ENCODE assay signal across 8 cellular contexts in genomic region chr15:41331833-41332787, GRCh38. TPM values are rescaled to one million over a fixed set of nuclear protein-coding genes. Genes with fewer than 3 reads are reported as not detected.
A peak's percentile ranks its signal among the peaks of the same experiment; 100 is the strongest.
DNase-seq lines count a peak whose midpoint lies in the region; ATAC-seq and TF ChIP-seq lines count a peak whose summit lies in the region.

OIP5 (minus strand) TSS chr15:41332591; CDS start chr15:41332561, 30 bp downstream.

- peaks cover 0 to 2% (median 0%) of the 10 kb centered on the region in 7 donors for H3K9me3 Mint-ChIP-seq in CD14-positive monocyte

- intact Hi-C loops in CD14-positive monocyte (cut with micrococcal nuclease): loop anchor here (5.0 kb wide), 5 partner anchors 40 to 430 kb away; partner anchors contain the start of genes RTF1 (in 2 of the 2), CHP1 (in 1 of the 2) and EXD1 (in 1 of the 2)
- intact Hi-C loops in right lobe of liver (cut with DNase I): no loop called here

- peaks cover 0 to 5% (median 0%) of the 10 kb centered on the region in 4 donors for H3K4me1 ChIP-seq in right lobe of liver

- no peaks in the 10 kb centered on the region for H3K36me3 ChIP-seq in right lobe of liver

- 1% methylated on average over 37 of the region's 65 CpGs for WGBS in right lobe of liver (ENCODE audit: insufficient coverage, low coverage, low lambda C conversion rate, missing lambda C conversion rate)

- peaks cover 2 to 14% of the 10 kb centered on the region in 2 donors for H3K36me3 Mint-ChIP-seq in CD14-positive monocyte

- ATAC-seq in GM19351 (IDR thresholded peaks at IDR 0.05; ENCODE audit: unreplicated experiment) (peak; percentile 90), HG03521 (IDR thresholded peaks at IDR 0.05; ENCODE audit: unreplicated experiment) (peak; percentile 88), right lobe of liver (peak; percentile 96 to 99 (median 97))

- peak within 1 kb of the TSS; percentile 90 to 98 (median 95) for H3K27ac Mint-ChIP-seq in CD14-positive monocyte

- TF ChIP-seq CTCF in CD14-positive monocyte (IDR thresholded peaks at IDR 0.05) (peak; percentile 79), right lobe of liver (IDR thresholded peaks at IDR 0.05) (peak; percentile 60 to 75 (median 68))

- H3K4me3 Mint-ChIP-seq in CD14-positive monocyte: peak within 1 kb of the TSS; percentile 98 to 100

- peaks cover 0 to under 1% (median 0%) of the 10 kb centered on the region in 3 donors for H3K27me3 Mint-ChIP-seq in CD14-positive monocyte (ENCODE audit: low read depth in 3 of 3)

- H3K4me1 Mint-ChIP-seq in CD14-positive monocyte: peaks cover 32% of the 10 kb centered on the region

- peak within 1 kb of the TSS; percentile 88 to 99 (median 97) for H3K4me3 ChIP-seq in right lobe of liver

- no peaks in the 10 kb centered on the region for H3K9me3 ChIP-seq in right lobe of liver

- DNase-seq in CD14-positive monocyte (ENCODE audit: low spot score) (peak; percentile 99), NCI-H69 (lab: John Stamatoyannopoulos, UW) (peak; percentile 100), dermis microvascular lymphatic vessel endothelial cell (ENCODE audit: low read depth in 2 of 2) (peak; percentile 99 to 100), right lobe of liver (peak; percentile 98 to 99 (median 99))
- peak; percentile 97 for DNase-seq in activated CD4-positive, alpha-beta T cell treated with anti-CD3 and anti-CD28 coated beads, Interleukin-2, amount 50 U/mL, for 1 hour
- peak; percentile 95 to 99 for DNase-seq in stimulated activated CD4-positive, alpha-beta T cell treated with anti-CD3 and anti-CD28 coated beads, Interleukin-4, amount 100 ng/mL, for 4 hours

- H3K27ac ChIP-seq in right lobe of liver: peak within 1 kb of the TSS; percentile 82 to 88 (median 83)

- no peaks in the 10 kb centered on the region for H3K27me3 ChIP-seq in right lobe of liver

- no peak for TF ChIP-seq POLR2A in right lobe of liver (IDR thresholded peaks at IDR 0.05)

RNA-seq across cellular contexts. Expression of gene OIP5, which starts in this region (rescaled TPM):
- under 1 TPM; 0.22 to 0.28 TPM for polyA plus RNA-seq in CD14-positive monocyte
- total RNA-seq in dermis microvascular lymphatic vessel endothelial cell (3.3 and 8.3 TPM in 2 replicates), right lobe of liver (1 to 10 TPM in 1 of 6 experiments, under 1 TPM in 4, not detected in 1; 0.23 to 1.1 (median 0.82) TPM)

Comparison
In these comparisons a context has a peak if more than half of its experiments do, and no peak if none do; other contexts are left out.
1. Peak in every context shown above with its lines: DNase-seq, ATAC-seq, H3K4me3 ChIP-seq and H3K27ac ChIP-seq.
2. Peak in DNase-seq in CD14-positive monocyte; RNA of the gene not detected or under 1 TPM.
3. intact Hi-C loops: an anchor here in CD14-positive monocyte (5.0 kb wide); none called in right lobe of liver.